In genomic region chr9:73133921-73134407, GRCh38 we compare ENCODE assay signal across 1 cellular context.
TF ChIP-seq lines count a peak whose summit lies in the region.

No MANE protein-coding gene starts in this region.

TF ChIP-seq in K562, 482 proteins besides CTCF, POLR2A, EP300 and RAD21 (continued from another document):
- TF ChIP-seq ZNF592 (IDR thresholded peaks at IDR 0.05) (peak; percentile 71), ATF7 (IDR thresholded peaks at IDR 0.05) (0 out of 2 replicates have a peak, but pooled peaks have one; percentile 12), MGA (IDR thresholded peaks at IDR 0.05) (no peak), LCOR (CRISPR knock-in tag; IDR thresholded peaks at IDR 0.05) (no peak), THRA (IDR thresholded peaks at IDR 0.05) (no peak), EWSR1 (IDR thresholded peaks at IDR 0.05; ENCODE audit: borderline replicate concordance, low read depth, partially characterized antibody) (no peak), SUPT5H (IDR thresholded peaks at IDR 0.05) (no peak), ZNF311 (CRISPR knock-in tag; IDR thresholded peaks at IDR 0.05) (0 out of 2 replicates have a peak, but pooled peaks have one; percentile 52), ATF3 (IDR thresholded peaks at IDR 0.05) (no peak), ATF3 (CRISPR knock-in tag; conservative IDR thresholded peaks at IDR 0.05) (no peak), CREB5 (CRISPR knock-in tag; IDR thresholded peaks at IDR 0.05) (no peak), RAD51 (IDR thresholded peaks at IDR 0.05; ENCODE audit: borderline replicate concordance, low read depth) (no peak), PTBP1 (IDR thresholded peaks at IDR 0.05; ENCODE audit: low read depth, low read length) (no peak), MLLT1 (IDR thresholded peaks at IDR 0.05) (no peak), DEAF1 (CRISPR knock-in tag; IDR thresholded peaks at IDR 0.05) (no peak), SMAD4 (CRISPR knock-in tag; conservative IDR thresholded peaks at IDR 0.05) (0 out of 2 replicates have a peak, but pooled peaks have one; percentile 9), CEBPG (CRISPR knock-in tag; IDR thresholded peaks at IDR 0.05) (no peak), CEBPG (tag; conservative IDR thresholded peaks at IDR 0.05 in 1 of 2, IDR thresholded peaks at IDR 0.05 in 1 of 2) (peak in 1 of 2 experiments; percentile 7; a peak in 1 of 4 replicates), ATF2 (CRISPR knock-in tag; IDR thresholded peaks at IDR 0.05) (no peak), SMAD1 (IDR thresholded peaks at IDR 0.05; ENCODE audit: low read depth, low read length, partially characterized antibody) (no peak), EHMT2 (IDR thresholded peaks at IDR 0.05) (0 out of 2 replicates have a peak, but pooled peaks have one; percentile 52), ELK3 (CRISPR knock-in tag; IDR thresholded peaks at IDR 0.05) (no peak), BACH1 (tag; IDR thresholded peaks at IDR 0.05) (0 out of 2 replicates have a peak, but pooled peaks have one; percentile 19), ZNF436 (CRISPR knock-in tag; IDR thresholded peaks at IDR 0.05) (no peak), ZNF695 (CRISPR knock-in tag; IDR thresholded peaks at IDR 0.05) (no peak), CBX3 (IDR thresholded peaks at IDR 0.05; ENCODE audit: borderline replicate concordance in 1 of 2, low read length in 2 of 2) (no peak)
